Comparison of ENCODE assay signal across 21 cellular contexts in genomic region chr10:130725474-130725970, GRCh38.
A peak's percentile ranks its signal among the peaks of the same experiment; 100 is the strongest.
DNase-seq lines count a peak whose midpoint lies in the region; ATAC-seq, FAIRE-seq and TF ChIP-seq lines count a peak whose summit lies in the region.
"Had no signal": no experiment of that assay in that cellular context is flagged by ENCODE, and none has a peak within 500 bp of the region (broad histone marks: within the 10 kb centered on the region; RNA-seq: fewer than 3 reads in every experiment).

No MANE protein-coding gene starts in this region.

- H3K4ac ChIP-seq in IMR-90 (ENCODE audit: low read depth, low read length), result no peak overlapping the region
- H3K4ac ChIP-seq in neuronal stem cell (ENCODE audit: low read length), result no peak overlapping the region

- TF ChIP-seq POLR2A in A549 (IDR thresholded peaks at IDR 0.05; ENCODE audit: low read length), result no peak
- TF ChIP-seq POLR2A in IMR-90 (IDR thresholded peaks at IDR 0.05; ENCODE audit: low read depth, low read length), result no peak

- TF ChIP-seq RAD21 in A549 (conservative IDR thresholded peaks at IDR 0.05 in 1 of 2, IDR thresholded peaks at IDR 0.05 in 1 of 2), result no peak
- no peak for TF ChIP-seq RAD21 in IMR-90 (IDR thresholded peaks at IDR 0.05; ENCODE audit: low read length)

- no peak overlapping the region for H3K56ac ChIP-seq in IMR-90 (ENCODE audit: extremely low read depth, insufficient read depth, low read length)

- no peak overlapping the region for H3K4me3 ChIP-seq in A549
- no peak overlapping the region for H3K4me3 ChIP-seq in IMR-90 (ENCODE audit: insufficient read depth, low read depth, low read length)
- H3K4me3 ChIP-seq in neuronal stem cell (ENCODE audit: low read length in 2 of 2), result peak overlapping the region in 1 of 2 donors; percentile 70
- H3K4me3 ChIP-seq: GM23338, HAP-1 had no signal

- H2AK5ac ChIP-seq in IMR-90 (ENCODE audit: low read depth, low read length), result no peak overlapping the region
- no peak overlapping the region for H2AK5ac ChIP-seq in neuronal stem cell (ENCODE audit: low read depth, low read length)

- CTCF ChIA-PET in A549 (lab: Yijun Ruan, JAX), result no interaction called here
- CTCF ChIA-PET in IMR-90 (lab: Yijun Ruan, JAX), result no interaction called here
- CTCF ChIA-PET in activated CD8-positive, alpha-beta memory T cell treated with anti-CD3 and anti-CD28 coated beads, Interleukin-2, amount 10 ng/mL, durations not matched to agents 7 days and 5 days (lab: Charles Lee), result no interaction called here

- WGBS in A549 (ENCODE audit: missing lambda C conversion rate), result 12% methylated on average over 7 of the region's 7 CpGs
- 57% methylated on average over 3 of the region's 7 CpGs; no CpG with 5 or more reads in 1 of the 2 experiments for WGBS in IMR-90 (ENCODE audit: extremely low coverage in 2 of 2, insufficient read length in 1 of 2), 2 experiments
- WGBS in neuronal stem cell (ENCODE audit: extremely low coverage in 2 of 2, insufficient read length in 2 of 2, insufficient replicate concordance in 1 of 2), 2 donors, result no CpG with 5 or more reads among the region's 7 CpGs

- H3K27ac Mint-ChIP-seq in chondrocyte (ENCODE audit: unreplicated experiment), result no peak overlapping the region
- no peak overlapping the region for H3K27ac Mint-ChIP-seq in activated CD8-positive, alpha-beta memory T cell treated with anti-CD3 and anti-CD28 coated beads, Interleukin-2, amount 10 ng/mL, durations not matched to agents 7 days and 5 days
- H3K27ac Mint-ChIP-seq: CD4-positive, alpha-beta T cell; GM23338; IgD-negative memory B cell had no signal

- H3K9me3 ChIP-seq in A549, result no peaks in the 10 kb centered on the region; the same call in 2 of the 3 replicates
- H3K9me3 ChIP-seq in IMR-90 (ENCODE audit: control insufficient read depth, insufficient read depth, low read length), result peaks cover 34% of the 10 kb centered on the region
- no peaks in the 10 kb centered on the region for H3K9me3 ChIP-seq in neuronal stem cell (replicated peaks in 1 of 2; ENCODE audit: control insufficient read depth in 2 of 2, insufficient read depth in 1 of 2, low read depth in 1 of 2, low read length in 2 of 2)
- H3K9me3 ChIP-seq: BE2C, Caco-2, HAP-1 had no signal

- DNase-seq in A549 (ENCODE audit: low read depth in 1 of 2, low spot score in 1 of 2) (no peak), IMR-90 (no peak), chondrocyte (ENCODE audit: low spot score) (peak; percentile 49), neuronal stem cell (ENCODE audit: low spot score) (no peak), NCI-H2107 (lab: John Stamatoyannopoulos, UW) (no peak), KG1 (lab: John Stamatoyannopoulos, UW) (no peak), RKO (ENCODE audit: low spot score) (no peak)
- no peak for DNase-seq in activated CD8-positive, alpha-beta memory T cell treated with anti-CD3 and anti-CD28 coated beads, Interleukin-2, amount 10 ng/mL, durations not matched to agents 7 days and 5 days
- DNase-seq: ACHN; BE2C; C1 segment of cervical spinal cord; Caco-2; CD4-positive, alpha-beta T cell had no signal

- H3K18ac ChIP-seq in IMR-90 (ENCODE audit: low read depth, low read length) (no peak overlapping the region), neuronal stem cell (ENCODE audit: low read length) (no peak overlapping the region)

- no peak overlapping the region for H3K23ac ChIP-seq in IMR-90 (ENCODE audit: low read depth, low read length)
- no peak overlapping the region for H3K23ac ChIP-seq in neuronal stem cell (ENCODE audit: low read depth, low read length, poor library complexity)

- POLR2A ChIA-PET in A549 (lab: Yijun Ruan, JAX) (no interaction called here), IMR-90 (lab: Charles Lee; ENCODE audit: unreplicated experiment) (no interaction called here)

- in situ Hi-C loops in IMR-90 (cut with MboI; ENCODE audit: low sequenced_read_pairs), result no loop called here

- H3K27me3 Mint-ChIP-seq in chondrocyte (ENCODE audit: low read depth), result no peaks in the 10 kb centered on the region
- no peaks in the 10 kb centered on the region for H3K27me3 Mint-ChIP-seq in activated CD8-positive, alpha-beta memory T cell treated with anti-CD3 and anti-CD28 coated beads, Interleukin-2, amount 10 ng/mL, durations not matched to agents 7 days and 5 days
- H3K27me3 Mint-ChIP-seq: IgD-negative memory B cell had no signal

- H4K20me1 ChIP-seq in IMR-90 (ENCODE audit: insufficient read depth, low read length), result no peaks in the 10 kb centered on the region

- H3K4me1 ChIP-seq in A549, result no peaks in the 10 kb centered on the region
- no peaks in the 10 kb centered on the region for H3K4me1 ChIP-seq in IMR-90 (ENCODE audit: control insufficient read depth, insufficient read depth, low read length)
- H3K4me1 ChIP-seq in neuronal stem cell (ENCODE audit: control insufficient read depth in 2 of 2, insufficient read depth in 1 of 2, low read depth in 1 of 2, low read length in 2 of 2), result peaks cover 0 to 10% of the 10 kb centered on the region in 2 donors
- H3K4me1 ChIP-seq: BE2C, Caco-2, HAP-1 had no signal

- H3K9ac ChIP-seq in IMR-90 (ENCODE audit: low read depth, low read length) (no peak overlapping the region), neuronal stem cell (ENCODE audit: low read depth, low read length, poor library complexity) (no peak overlapping the region)
- H3K9ac ChIP-seq: KMS-11 had no signal

- peaks cover 36% of the 10 kb centered on the region for H3K9me3 Mint-ChIP-seq in chondrocyte (ENCODE audit: low read depth)
- peaks cover 4% of the 10 kb centered on the region for H3K9me3 Mint-ChIP-seq in activated CD8-positive, alpha-beta memory T cell treated with anti-CD3 and anti-CD28 coated beads, Interleukin-2, amount 10 ng/mL, durations not matched to agents 7 days and 5 days (ENCODE audit: low read depth)
- H3K9me3 Mint-ChIP-seq: CD4-positive, alpha-beta T cell had no signal

- H3K27me3 ChIP-seq in IMR-90 (ENCODE audit: control insufficient read depth, insufficient read depth, low read length) (no peaks in the 10 kb centered on the region), neuronal stem cell (ENCODE audit: control insufficient read depth in 3 of 3, insufficient read depth in 3 of 3, low read depth in 1 of 3, low read length in 3 of 3) (no peaks in the 10 kb centered on the region)
- H3K27me3 ChIP-seq: BE2C had no signal

- ATAC-seq in A549 (no peak), IMR-90 (ENCODE audit: low read depth) (no peak)
- ATAC-seq in activated CD8-positive, alpha-beta memory T cell treated with anti-CD3 and anti-CD28 coated beads, Interleukin-2, amount 10 ng/mL, durations not matched to agents 7 days and 5 days, result no peak
- ATAC-seq: GM23338 had no signal

- no peaks in the 10 kb centered on the region for H3K9me1 ChIP-seq in IMR-90 (ENCODE audit: insufficient read depth, low read length)

- H3K79me1 ChIP-seq in IMR-90 (ENCODE audit: low read depth in 1 of 2, low read length in 2 of 2) (no peaks in the 10 kb centered on the region), neuronal stem cell (ENCODE audit: low read depth, low read length) (no peaks in the 10 kb centered on the region)

- H4K8ac ChIP-seq in IMR-90 (ENCODE audit: low read depth in 2 of 2, low read length in 2 of 2) (no peak overlapping the region), neuronal stem cell (ENCODE audit: low read depth, low read length) (no peak overlapping the region)

- no peak overlapping the region for H3K4me2 ChIP-seq in A549
- H3K4me2 ChIP-seq in IMR-90 (ENCODE audit: low read depth, low read length), result no peak overlapping the region
- H3K4me2 ChIP-seq in neuronal stem cell (ENCODE audit: insufficient read depth, low read length, poor library complexity, severe bottlenecking), result no peak overlapping the region
- H3K4me2 ChIP-seq: GM23338, KMS-11 had no signal

- no peak overlapping the region for H4K5ac ChIP-seq in IMR-90 (ENCODE audit: low read depth, low read length)

- TF ChIP-seq EP300 in A549 (IDR thresholded peaks at IDR 0.05), result no peak

- H2AK9ac ChIP-seq in IMR-90 (replicated peaks; ENCODE audit: low read depth, low read length, poor library complexity), result no peak overlapping the region

- no TSS peak for BruUV-seq in IMR-90 (replicated peaks; lab: Mats Ljungman, UMichigan)

- H3K36me3 ChIP-seq in IMR-90 (ENCODE audit: control insufficient read depth, insufficient read depth, low read length) (no peaks in the 10 kb centered on the region), neuronal stem cell (replicated peaks in 1 of 2; ENCODE audit: control insufficient read depth in 2 of 2, insufficient read depth in 2 of 2, low read length in 2 of 2) (no peaks in the 10 kb centered on the region)
- H3K36me3 ChIP-seq: BE2C, HAP-1 had no signal

- H3K14ac ChIP-seq in IMR-90 (replicated peaks; ENCODE audit: low read depth, low read length), result no peak overlapping the region
- peak overlapping the region; percentile 89 for H3K14ac ChIP-seq in neuronal stem cell (ENCODE audit: low read length)

- no peak overlapping the region for H3K27ac ChIP-seq in A549
- H3K27ac ChIP-seq in IMR-90 (ENCODE audit: insufficient read depth, low read length), result no peak overlapping the region
- H3K27ac ChIP-seq in neuronal stem cell (replicated peaks; ENCODE audit: low read length), result no peak overlapping the region
- H3K27ac ChIP-seq: KMS-11 had no signal

- no peaks in the 10 kb centered on the region for H3K36me3 Mint-ChIP-seq in chondrocyte (ENCODE audit: low read depth)
- H3K36me3 Mint-ChIP-seq in activated CD8-positive, alpha-beta memory T cell treated with anti-CD3 and anti-CD28 coated beads, Interleukin-2, amount 10 ng/mL, durations not matched to agents 7 days and 5 days, result no peaks in the 10 kb centered on the region
- H3K36me3 Mint-ChIP-seq: IgD-negative memory B cell had no signal

- no peak overlapping the region for H2BK20ac ChIP-seq in IMR-90 (ENCODE audit: low read depth, low read length)

- no peak overlapping the region for H2BK15ac ChIP-seq in IMR-90 (ENCODE audit: low read depth, low read length)
- no peak overlapping the region for H2BK15ac ChIP-seq in neuronal stem cell (ENCODE audit: low read length)

- TF ChIP-seq CTCF in A549 (IDR thresholded peaks at IDR 0.05) (no peak), IMR-90 (conservative IDR thresholded peaks at IDR 0.05; ENCODE audit: low read depth, low read length) (no peak), chondrocyte (IDR thresholded peaks at IDR 0.05) (no peak)

- H3K4me1 Mint-ChIP-seq in chondrocyte (ENCODE audit: low read depth), result no peaks in the 10 kb centered on the region
- H3K4me1 Mint-ChIP-seq in activated CD8-positive, alpha-beta memory T cell treated with anti-CD3 and anti-CD28 coated beads, Interleukin-2, amount 10 ng/mL, durations not matched to agents 7 days and 5 days, result no peaks in the 10 kb centered on the region
- H3K4me1 Mint-ChIP-seq: GM23338, IgD-negative memory B cell had no signal

- no peak overlapping the region for H2AFZ ChIP-seq in IMR-90 (replicated peaks; ENCODE audit: low read length, poor library complexity)
- no peak overlapping the region for H2AFZ ChIP-seq in neuronal stem cell (ENCODE audit: low read length)
- H2AFZ ChIP-seq: GM23338 had no signal

- FAIRE-seq in A549 (lab: Jason Lieb, UNC), result no peak
- FAIRE-seq: D721Med, G401.6, GM12891, GM19239 had no signal

- H2BK5ac ChIP-seq in IMR-90 (ENCODE audit: low read depth, low read length, poor library complexity, severe bottlenecking), result no peak overlapping the region
- H2BK5ac ChIP-seq in neuronal stem cell (ENCODE audit: low read length), result no peak overlapping the region

- no peak overlapping the region for H2BK120ac ChIP-seq in IMR-90 (ENCODE audit: low read depth, low read length)
- H2BK120ac ChIP-seq in neuronal stem cell (ENCODE audit: low read depth, low read length), result no peak overlapping the region

- intact Hi-C loops in IMR-90 (cut with micrococcal nuclease), result no loop called here

- dilution Hi-C loops in IMR-90 (cut with HindIII; ENCODE audit: low sequenced_read_pairs, unreplicated experiment), result no loop called here

- no peak overlapping the region for H4K91ac ChIP-seq in IMR-90 (ENCODE audit: insufficient read depth, low read depth, low read length)
- no peak overlapping the region for H4K91ac ChIP-seq in neuronal stem cell (ENCODE audit: low read depth, low read length, poor library complexity)

- peak overlapping the region; percentile 90 for H2BK12ac ChIP-seq in neuronal stem cell (ENCODE audit: low read length)

- no peak overlapping the region for H3K4me3 Mint-ChIP-seq in chondrocyte (ENCODE audit: unreplicated experiment)
- H3K4me3 Mint-ChIP-seq in activated CD8-positive, alpha-beta memory T cell treated with anti-CD3 and anti-CD28 coated beads, Interleukin-2, amount 10 ng/mL, durations not matched to agents 7 days and 5 days, result no peak overlapping the region
- H3K4me3 Mint-ChIP-seq: CD4-positive, alpha-beta T cell; GM23338; IgD-negative memory B cell had no signal
